Comparison of ENCODE assay signal across 7 cellular contexts in genomic region chr6:12608016-12608860, GRCh38.
DNase-seq lines count a peak whose midpoint lies in the region; ATAC-seq and TF ChIP-seq lines count a peak whose summit lies in the region.

No MANE protein-coding gene starts in this region.

- H3K27ac ChIP-seq in testis = peak overlapping the region; percentile 67 to 75
- no peak overlapping the region for H3K27ac ChIP-seq in hepatocyte
- no peak overlapping the region for H3K27ac ChIP-seq in esophagus muscularis mucosa (replicated peaks in 1 of 4)

- no peaks in the 10 kb centered on the region for H3K36me3 ChIP-seq in testis (ENCODE audit: low read depth, missing control alignments)
- no peaks in the 10 kb centered on the region for H3K36me3 ChIP-seq in hepatocyte (replicated peaks; ENCODE audit: insufficient read depth, low read depth)
- no peaks in the 10 kb centered on the region for H3K36me3 ChIP-seq in esophagus muscularis mucosa

- DNase-seq in GM19240 (ENCODE audit: insufficient read length, low spot score) = peak; percentile 3
- DNase-seq in SIG-M5 treated with dmso at 0.1 percent for 504 hours (lab: John Stamatoyannopoulos, UW; ENCODE audit: unreplicated experiment) = peak; percentile 72
- DNase-seq in testis = no peak
- no peak for DNase-seq in hepatocyte (ENCODE audit: low spot score)
- DNase-seq in C1 segment of cervical spinal cord (lab: John Stamatoyannopoulos, UW) = no peak
- no peak for DNase-seq in esophagus muscularis mucosa (ENCODE audit: extremely low spot score)

- H3K9me3 ChIP-seq in testis (no peaks in the 10 kb centered on the region), hepatocyte (ENCODE audit: low read depth) (no peaks in the 10 kb centered on the region), esophagus muscularis mucosa (no peaks in the 10 kb centered on the region)

- H4K20me1 ChIP-seq in hepatocyte (ENCODE audit: insufficient read depth, poor library complexity, severe bottlenecking) = no peaks in the 10 kb centered on the region

- no peaks in the 10 kb centered on the region for H3K9me2 ChIP-seq in hepatocyte (replicated peaks; ENCODE audit: insufficient read depth)

- H2AFZ ChIP-seq in hepatocyte = no peak overlapping the region

- intact Hi-C loops in testis (cut with DNase I; ENCODE audit: low total_unique reads) = loop anchor here (10.0 kb wide), 1 partner anchor 213 kb away; no protein-coding TSS in a partner anchor
- intact Hi-C loops in esophagus muscularis mucosa (cut with DNase I) = loop anchor here (5.0 to 10.0 kb wide), 3 partner anchors 453 to 1026 kb away; no protein-coding TSS in a partner anchor

- no peaks in the 10 kb centered on the region for H3K79me2 ChIP-seq in hepatocyte

- no peak for TF ChIP-seq CTCF in testis (IDR thresholded peaks at IDR 0.05)
- no peak for TF ChIP-seq CTCF in hepatocyte (IDR thresholded peaks at IDR 0.05; ENCODE audit: poor library complexity)
- TF ChIP-seq CTCF in esophagus muscularis mucosa (IDR thresholded peaks at IDR 0.05) = no peak

- H3K4me3 ChIP-seq in testis = no peak overlapping the region
- no peak overlapping the region for H3K4me3 ChIP-seq in hepatocyte
- H3K4me3 ChIP-seq in esophagus muscularis mucosa = no peak overlapping the region

- 52 to 55% methylated on average over 8 of the region's 8 CpGs for WGBS in testis, 2 donors
- 69% methylated on average over 8 of the region's 8 CpGs for WGBS in hepatocyte (ENCODE audit: low lambda C conversion rate, missing lambda C conversion rate)
- 53% methylated on average over 8 of the region's 8 CpGs for WGBS in esophagus muscularis mucosa

- H3K27me3 ChIP-seq in testis (no peaks in the 10 kb centered on the region), hepatocyte (no peaks in the 10 kb centered on the region), esophagus muscularis mucosa (peaks cover 0 to 8% (median 0%) of the 10 kb centered on the region in 4 donors)

- peaks cover 20% of the 10 kb centered on the region for H3K4me1 ChIP-seq in testis
- no peaks in the 10 kb centered on the region for H3K4me1 ChIP-seq in hepatocyte (ENCODE audit: insufficient read depth)
- peaks cover 0 to 8% (median 0%) of the 10 kb centered on the region in 4 donors for H3K4me1 ChIP-seq in esophagus muscularis mucosa

- H3K4me2 ChIP-seq in hepatocyte = no peak overlapping the region

- TF ChIP-seq POLR2A in testis (IDR thresholded peaks at IDR 0.05) = no peak
- TF ChIP-seq POLR2A in esophagus muscularis mucosa (IDR thresholded peaks at IDR 0.05; ENCODE audit: low read depth) = no peak

- ATAC-seq in HG03060 (IDR thresholded peaks at IDR 0.05; ENCODE audit: low read depth, unreplicated experiment) = peak; percentile 49

- no peak for TF ChIP-seq EP300 in esophagus muscularis mucosa (IDR thresholded peaks at IDR 0.05)

Comparison
In these comparisons a context has a peak if more than half of its experiments do, and no peak if none do; other contexts are left out.
1. DNase-seq: peak in GM19240 (single experiment) and SIG-M5 treated with dmso at 0.1 percent for 504 hours (single experiment); none in testis (single experiment), hepatocyte (single experiment), C1 segment of cervical spinal cord (0 of 14) and esophagus muscularis mucosa (single experiment).
2. H3K27ac ChIP-seq: peak in testis (2 of 2); none in hepatocyte (single experiment) and esophagus muscularis mucosa (0 of 4).